ENCODE assay signal across 2 cellular contexts in the genomic region with DNA sequence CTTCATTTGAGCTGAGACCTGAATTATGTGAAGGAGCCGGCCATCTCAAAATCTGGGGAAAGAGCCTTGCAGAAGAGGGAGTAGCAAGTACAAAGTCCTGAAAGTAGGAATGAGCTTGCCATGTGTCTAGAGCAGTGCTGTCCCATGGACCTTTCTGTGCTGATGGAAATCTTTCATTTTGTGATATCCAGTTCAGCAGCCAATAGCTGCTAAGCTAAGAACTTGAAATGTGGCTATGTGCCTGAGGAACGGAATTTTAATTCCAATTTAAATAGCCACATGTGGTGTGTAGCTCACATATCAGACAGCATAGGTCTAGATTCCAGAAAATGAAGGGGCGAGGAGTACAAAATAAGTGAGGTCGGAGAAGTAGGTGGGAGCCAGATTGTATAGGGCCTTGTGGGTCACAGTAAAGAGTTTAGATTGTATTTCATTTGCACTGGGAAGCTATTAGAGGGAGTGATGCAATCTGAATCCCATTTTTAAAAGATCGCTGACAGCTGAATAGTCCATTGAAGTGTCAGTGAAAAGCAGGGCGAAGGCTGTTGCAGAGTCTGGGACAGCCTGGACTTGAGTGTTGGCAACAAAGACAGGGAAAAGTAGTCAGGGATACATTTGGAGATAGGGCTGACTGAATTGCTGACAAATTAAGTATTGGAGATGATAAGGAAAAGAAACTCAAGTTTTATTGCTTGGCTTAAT.
TF ChIP-seq lines count a peak whose summit lies in the region.

No MANE protein-coding gene starts in this region.

TF ChIP-seq in IMR-90, 13 proteins besides CTCF, POLR2A, EP300 and RAD21 (continued from another document):
- TF ChIP-seq CEBPB (IDR thresholded peaks at IDR 0.05; ENCODE audit: low read depth, low read length) (peak; percentile 34; the same call in 1 of the 2 replicates), MAFK (IDR thresholded peaks at IDR 0.05; ENCODE audit: low read depth, low read length) (no peak)
TF ChIP-seq in IMR-90: peak in this region for 1.

TF ChIP-seq in K562, 482 proteins besides CTCF, POLR2A, EP300 and RAD21:
- TF ChIP-seq CEBPG (CRISPR knock-in tag; IDR thresholded peaks at IDR 0.05): no peak
- TF ChIP-seq CEBPG (tag; conservative IDR thresholded peaks at IDR 0.05 in 1 of 2, IDR thresholded peaks at IDR 0.05 in 1 of 2): peak in 1 of 2 experiments; percentile 38; a peak in 1 of 4 replicates
- TF ChIP-seq, protein P1, sequence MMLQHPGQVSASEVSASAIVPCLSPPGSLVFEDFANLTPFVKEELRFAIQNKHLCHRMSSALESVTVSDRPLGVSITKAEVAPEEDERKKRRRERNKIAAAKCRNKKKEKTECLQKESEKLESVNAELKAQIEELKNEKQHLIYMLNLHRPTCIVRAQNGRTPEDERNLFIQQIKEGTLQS (IDR thresholded peaks at IDR 0.05): peak; percentile 53
- TF ChIP-seq, protein P1 (CRISPR knock-in tag; conservative IDR thresholded peaks at IDR 0.05): no peak
- TF ChIP-seq MAFF (IDR thresholded peaks at IDR 0.05; ENCODE audit: low read length): no peak
- no peak for TF ChIP-seq GABPB1 (CRISPR knock-in tag; IDR thresholded peaks at IDR 0.05)
- TF ChIP-seq CEBPB (tag; IDR thresholded peaks at IDR 0.05): peak; percentile 40; the same call in 1 of the 2 replicates
